1 cellular context compared by ENCODE assay signal in the genomic region with DNA sequence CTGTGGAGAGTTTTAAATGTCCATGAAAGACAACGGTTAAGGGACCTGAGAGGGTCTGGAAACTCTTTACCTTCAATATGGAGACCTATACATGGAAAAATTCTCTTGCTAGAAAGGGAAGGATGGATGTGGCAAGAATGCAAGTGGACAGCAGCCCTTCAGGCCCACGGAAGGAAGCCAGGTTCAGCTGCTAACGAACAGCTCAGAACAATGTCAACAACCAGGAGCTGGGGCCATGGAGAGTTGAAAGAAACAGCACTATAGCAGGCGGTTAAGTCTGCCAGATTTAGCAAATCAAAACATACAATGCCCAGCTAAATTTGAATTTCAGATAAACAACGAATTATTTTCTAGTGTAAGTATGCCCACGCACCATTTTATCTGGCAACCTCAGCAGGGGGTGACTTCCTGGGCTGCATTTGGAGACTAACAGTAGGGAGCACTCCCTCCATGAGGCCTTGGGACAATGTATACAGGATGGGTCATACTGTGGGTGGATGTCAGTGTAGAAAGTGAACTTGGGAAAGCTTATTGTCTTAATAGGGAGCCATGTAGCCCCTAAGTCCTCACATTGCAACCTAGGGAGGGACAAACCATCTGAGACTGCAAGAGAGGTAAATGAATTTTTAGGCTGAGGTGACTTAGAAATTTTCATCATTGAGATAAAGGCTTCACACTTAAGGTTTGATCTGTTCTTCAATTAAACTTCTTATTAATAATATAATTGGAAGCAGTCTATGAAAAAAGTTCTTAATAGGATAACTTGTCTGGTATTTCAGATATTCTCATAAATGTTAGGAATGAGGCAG.
TF ChIP-seq lines count a peak whose summit lies in the region.

No MANE protein-coding gene starts in this region.

TF ChIP-seq in endothelial cell of umbilical vein, 7 proteins besides CTCF, POLR2A, EP300 and RAD21 (continued from another document):
- TF ChIP-seq MAX (IDR thresholded peaks at IDR 0.05; ENCODE audit: insufficient read depth, insufficient read length) (no peak), FOS (IDR thresholded peaks at IDR 0.05; ENCODE audit: borderline replicate concordance, insufficient read depth, low read length) (no peak), GATA2 (IDR thresholded peaks at IDR 0.05; ENCODE audit: insufficient read depth, insufficient read length, low read depth, low read length) (no peak), POLR2AphosphoS5 (IDR thresholded peaks at IDR 0.05; ENCODE audit: insufficient read depth, low read depth, low read length) (no peak)
TF ChIP-seq in endothelial cell of umbilical vein: peak in this region for 0.
